Comparison of ENCODE assay signal across 11 cellular contexts in the genomic region with DNA sequence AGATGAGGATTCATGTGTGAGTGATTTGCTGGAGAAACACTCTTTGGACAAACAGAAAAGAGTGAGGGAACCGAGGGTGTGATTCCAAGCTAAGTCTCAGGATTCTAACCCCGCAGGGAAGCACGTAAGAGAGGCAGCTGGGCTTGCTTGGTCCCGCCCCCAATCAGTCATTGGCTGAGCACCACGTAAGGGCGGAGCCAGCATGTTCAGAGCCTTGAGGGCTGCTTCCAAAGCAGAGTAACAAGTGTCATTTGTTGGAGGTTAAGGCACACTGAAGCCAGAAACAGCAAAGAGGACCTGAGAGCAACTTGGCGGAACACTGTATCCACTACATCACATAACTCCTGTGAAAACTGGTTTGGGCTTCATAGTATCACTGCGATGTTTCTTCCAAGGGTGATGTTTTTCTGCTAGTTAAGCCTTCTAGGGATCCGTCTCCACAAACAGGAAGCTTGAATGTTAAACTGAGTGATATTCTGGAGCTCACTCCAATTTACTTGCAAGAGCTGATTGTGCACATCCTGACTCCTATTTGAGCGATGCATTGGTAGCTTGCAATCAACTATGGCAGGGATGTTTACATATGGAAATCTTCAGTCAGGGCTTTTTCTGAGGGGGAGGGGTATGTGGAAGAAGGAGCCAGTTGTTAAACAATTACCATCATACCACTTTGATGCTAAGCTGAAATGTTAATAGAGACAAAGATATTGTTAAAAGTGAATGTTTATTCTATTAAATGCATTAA. TPM values are rescaled to one million over a fixed set of nuclear protein-coding genes. Genes with fewer than 3 reads are reported as not detected.
DNase-seq lines count a peak whose midpoint lies in the region; ATAC-seq and TF ChIP-seq lines count a peak whose summit lies in the region.
"Had no signal": no experiment of that assay in that cellular context is flagged by ENCODE, and none has a peak within 500 bp of the region (broad histone marks: within the 10 kb centered on the region; RNA-seq: fewer than 3 reads in every experiment).

No MANE protein-coding gene starts in this region.

- ATAC-seq in HG02571 (IDR thresholded peaks at IDR 0.05; ENCODE audit: unreplicated experiment), result no peak

- intact Hi-C loops in esophagus squamous epithelium (cut with DNase I), result no loop called here

- H3K9me3 ChIP-seq in esophagus squamous epithelium, result no peaks in the 10 kb centered on the region

- H3K36me3 ChIP-seq in H7 (replicated peaks; ENCODE audit: control insufficient read depth, insufficient read depth, low read length), result no peaks in the 10 kb centered on the region
- no peaks in the 10 kb centered on the region for H3K36me3 ChIP-seq in esophagus squamous epithelium

- H3K4me3 ChIP-seq in H7 (ENCODE audit: insufficient read depth, low read depth, low read length) (peak overlapping the region; percentile 31), esophagus squamous epithelium (no peak overlapping the region)

- TF ChIP-seq POLR2A in esophagus squamous epithelium (IDR thresholded peaks at IDR 0.05), result no peak

- H3K27me3 ChIP-seq in H7 (ENCODE audit: control insufficient read depth, insufficient read depth, low read length), result no peaks in the 10 kb centered on the region
- peaks cover 0 to 8% (median 0%) of the 10 kb centered on the region in 4 donors for H3K27me3 ChIP-seq in esophagus squamous epithelium

- 22 to 43% methylated on average over 10 of the region's 10 CpGs for WGBS in esophagus squamous epithelium, 2 donors

- H3K4me1 ChIP-seq in esophagus squamous epithelium, result no peaks in the 10 kb centered on the region

- peak; percentile 74 for DNase-seq in H7
- DNase-seq in NCI-H526 (lab: John Stamatoyannopoulos, UW), result peak; percentile 86
- DNase-seq in glomerular visceral epithelial cell (ENCODE audit: extremely low spot score), result peak; percentile 1
- peak; percentile 93 for DNase-seq in putamen (ENCODE audit: low spot score)
- DNase-seq in esophagus squamous epithelium (lab: John Stamatoyannopoulos, UW), result no peak
- DNase-seq in SIG-M5 treated with dmso at 0.1 percent for 504 hours (lab: John Stamatoyannopoulos, UW; ENCODE audit: unreplicated experiment), result no peak
- DNase-seq in HuH-7.5 (ENCODE audit: low spot score), result no peak
- DNase-seq: SIG-M5; stimulated activated CD4-positive, alpha-beta T cell treated with anti-CD3 and anti-CD28 coated beads, Interleukin-2, amount 100 ng/mL, for 48 hours had no signal

- H3K27ac ChIP-seq in esophagus squamous epithelium, result no peak overlapping the region

- TF ChIP-seq CTCF in esophagus squamous epithelium (IDR thresholded peaks at IDR 0.05), result no peak

RNA-seq across cellular contexts. Expression of gene NXPH1, which starts 43.3 kb away (rescaled TPM):
- 0.10 and 0.37 TPM in 2 replicates for total RNA-seq in H7 (2014; rRNA removed; shearing (Covaris generic))
- not detected for total RNA-seq in esophagus squamous epithelium
- total RNA-seq: mesenteric fat pad had no signal

Comparison
In these comparisons a context has a peak if more than half of its experiments do, and no peak if none do; other contexts are left out.
1. DNase-seq: peak in H7 (single experiment), NCI-H526 (2 of 2), glomerular visceral epithelial cell (single experiment) and putamen (single experiment); none in esophagus squamous epithelium (single experiment), SIG-M5 treated with dmso at 0.1 percent for 504 hours (single experiment) and HuH-7.5 (single experiment).